In the genomic region with DNA sequence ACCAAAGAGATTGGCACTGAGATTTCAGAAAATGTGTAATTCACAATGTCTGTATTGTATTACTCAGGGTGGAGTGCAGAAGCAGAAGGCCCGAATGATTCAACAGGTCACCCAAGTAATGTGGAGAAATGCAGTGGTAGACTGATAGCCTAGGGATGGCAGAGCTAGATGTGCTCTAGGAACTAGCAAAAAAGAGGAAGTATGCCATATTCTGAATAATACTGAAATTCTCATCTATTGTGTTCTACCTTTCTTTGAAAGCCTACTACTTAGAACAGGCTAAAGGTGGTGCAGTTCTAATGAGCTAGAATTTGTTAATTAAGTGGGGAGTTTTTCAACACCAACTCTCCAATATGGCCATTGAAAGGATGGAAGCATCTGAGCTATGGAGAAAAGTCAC, we compare ENCODE assay signal across 20 cellular contexts.
DNase-seq lines count a peak whose midpoint lies in the region; ATAC-seq and TF ChIP-seq lines count a peak whose summit lies in the region.
"Had no signal": no experiment of that assay in that cellular context is flagged by ENCODE, and none has a peak within 500 bp of the region (broad histone marks: within the 10 kb centered on the region; RNA-seq: fewer than 3 reads in every experiment).

No MANE protein-coding gene starts in this region.

- no peak overlapping the region for H3K27ac Mint-ChIP-seq in activated CD4-positive, alpha-beta T cell treated with anti-CD3 and anti-CD28 coated beads for 36 hours
- H3K27ac Mint-ChIP-seq in stimulated activated naive CD8-positive, alpha-beta T cell treated with anti-CD3 and anti-CD28 coated beads, Interleukin-15, amount 100 ng/mL, for 72 hours, result no peak overlapping the region
- H3K27ac Mint-ChIP-seq: naive thymus-derived CD8-positive, alpha-beta T cell had no signal

- DNase-seq in NB4 (ENCODE audit: low read depth), result peak; percentile 4
- no peak for DNase-seq in tibial nerve (ENCODE audit: low spot score in 2 of 2)
- DNase-seq in activated CD4-positive, alpha-beta T cell treated with anti-CD3 and anti-CD28 coated beads for 36 hours, result no peak
- no peak for DNase-seq in stimulated activated naive CD8-positive, alpha-beta T cell treated with anti-CD3 and anti-CD28 coated beads, Interleukin-15, amount 100 ng/mL, for 72 hours
- no peak for DNase-seq in H7
- DNase-seq: activated naive CD4-positive, alpha-beta T cell; AML-193; DMS153; effector CD4-positive, alpha-beta T cell; lower lobe of right lung; naive thymus-derived CD8-positive, alpha-beta T cell; transverse colon had no signal

- intact Hi-C loops in activated CD4-positive, alpha-beta T cell treated with anti-CD3 and anti-CD28 coated beads for 36 hours (cut with DNase I, micrococcal nuclease), result no loop called here

- H3K4me3 Mint-ChIP-seq in activated CD4-positive, alpha-beta T cell treated with anti-CD3 and anti-CD28 coated beads for 36 hours, result no peak overlapping the region
- H3K4me3 Mint-ChIP-seq in stimulated activated naive CD8-positive, alpha-beta T cell treated with anti-CD3 and anti-CD28 coated beads, Interleukin-15, amount 100 ng/mL, for 72 hours, result no peak overlapping the region
- H3K4me3 Mint-ChIP-seq: naive thymus-derived CD8-positive, alpha-beta T cell had no signal

- peaks cover 6% of the 10 kb centered on the region for H3K9me3 Mint-ChIP-seq in activated CD4-positive, alpha-beta T cell treated with anti-CD3 and anti-CD28 coated beads for 36 hours (ENCODE audit: low read depth)
- H3K9me3 Mint-ChIP-seq in stimulated activated naive CD8-positive, alpha-beta T cell treated with anti-CD3 and anti-CD28 coated beads, Interleukin-15, amount 100 ng/mL, for 72 hours, result peaks cover 0 to 8% of the 10 kb centered on the region in 2 donors

- WGBS in tibial nerve, 2 donors, result 71 to 77% methylated on average over 1 of the region's 1 CpG

- H3K9me3 ChIP-seq in tibial nerve, result peaks cover 0 to under 1% (median 0%) of the 10 kb centered on the region in 4 donors
- H3K9me3 ChIP-seq: breast epithelium, lower lobe of right lung, transverse colon had no signal

- H3K36me3 Mint-ChIP-seq in activated CD4-positive, alpha-beta T cell treated with anti-CD3 and anti-CD28 coated beads for 36 hours (ENCODE audit: low read depth), result no peaks in the 10 kb centered on the region
- H3K36me3 Mint-ChIP-seq: naive thymus-derived CD8-positive, alpha-beta T cell had no signal

- no peaks in the 10 kb centered on the region for H3K4me1 ChIP-seq in tibial nerve
- H3K4me1 ChIP-seq: breast epithelium, lower lobe of right lung, transverse colon had no signal

- H3K27me3 ChIP-seq in tibial nerve (no peaks in the 10 kb centered on the region), H7 (ENCODE audit: control insufficient read depth, insufficient read depth, low read length) (no peaks in the 10 kb centered on the region)
- H3K27me3 ChIP-seq: breast epithelium, transverse colon had no signal

- POLR2A ChIA-PET in activated CD4-positive, alpha-beta T cell treated with anti-CD3 and anti-CD28 coated beads for 36 hours (lab: Charles Lee), result no interaction called here

- ATAC-seq in GM18505 (IDR thresholded peaks at IDR 0.05; ENCODE audit: unreplicated experiment), result peak; percentile 92
- peak; percentile 79 for ATAC-seq in GM21390 (IDR thresholded peaks at IDR 0.05; ENCODE audit: unreplicated experiment)
- peak; percentile 92 for ATAC-seq in HG03025 (IDR thresholded peaks at IDR 0.05; ENCODE audit: low FRiP score, unreplicated experiment)
- no peak for ATAC-seq in activated CD4-positive, alpha-beta T cell treated with anti-CD3 and anti-CD28 coated beads for 36 hours
- ATAC-seq in stimulated activated naive CD8-positive, alpha-beta T cell treated with anti-CD3 and anti-CD28 coated beads, Interleukin-15, amount 100 ng/mL, for 72 hours, result no peak
- ATAC-seq: HCT116; lower lobe of right lung; naive thymus-derived CD8-positive, alpha-beta T cell had no signal

- no peaks in the 10 kb centered on the region for H3K4me1 Mint-ChIP-seq in activated CD4-positive, alpha-beta T cell treated with anti-CD3 and anti-CD28 coated beads for 36 hours
- H3K4me1 Mint-ChIP-seq in stimulated activated naive CD8-positive, alpha-beta T cell treated with anti-CD3 and anti-CD28 coated beads, Interleukin-15, amount 100 ng/mL, for 72 hours, result no peaks in the 10 kb centered on the region
- H3K4me1 Mint-ChIP-seq: naive thymus-derived CD8-positive, alpha-beta T cell had no signal

- no peak for TF ChIP-seq EP300 in tibial nerve (IDR thresholded peaks at IDR 0.05)

- H3K27ac ChIP-seq in tibial nerve, result no peak overlapping the region
- H3K27ac ChIP-seq: breast epithelium, HL-60, lower lobe of right lung, SK-N-MC, transverse colon, VCaP had no signal

- CTCF ChIA-PET in activated CD4-positive, alpha-beta T cell treated with anti-CD3 and anti-CD28 coated beads for 36 hours (lab: Charles Lee), result no interaction called here

- H3K4me3 ChIP-seq in NB4 (ENCODE audit: low read depth, low read length) (no peak overlapping the region), tibial nerve (no peak overlapping the region), H7 (ENCODE audit: insufficient read depth, low read depth, low read length) (no peak overlapping the region)
- H3K4me3 ChIP-seq: breast epithelium, lower lobe of right lung, SK-N-MC, transverse colon had no signal

- TF ChIP-seq POLR2A in GM18505 (IDR thresholded peaks at IDR 0.05; ENCODE audit: borderline replicate concordance, extremely low read depth, insufficient read depth, insufficient read length) (no peak), NB4 (IDR thresholded peaks at IDR 0.05; ENCODE audit: extremely low read depth, insufficient read length) (no peak), tibial nerve (IDR thresholded peaks at IDR 0.05) (no peak)

- H3K27me3 Mint-ChIP-seq in activated CD4-positive, alpha-beta T cell treated with anti-CD3 and anti-CD28 coated beads for 36 hours, result no peaks in the 10 kb centered on the region
- no peaks in the 10 kb centered on the region for H3K27me3 Mint-ChIP-seq in stimulated activated naive CD8-positive, alpha-beta T cell treated with anti-CD3 and anti-CD28 coated beads, Interleukin-15, amount 100 ng/mL, for 72 hours
- H3K27me3 Mint-ChIP-seq: naive thymus-derived CD8-positive, alpha-beta T cell had no signal

- TF ChIP-seq CTCF in NB4 (IDR thresholded peaks at IDR 0.05; ENCODE audit: low read depth, low read length), result no peak
- TF ChIP-seq CTCF in tibial nerve (IDR thresholded peaks at IDR 0.05), result no peak

- H3K36me3 ChIP-seq in tibial nerve (no peaks in the 10 kb centered on the region), H7 (replicated peaks; ENCODE audit: control insufficient read depth, insufficient read depth, low read length) (no peaks in the 10 kb centered on the region)
- H3K36me3 ChIP-seq: breast epithelium, lower lobe of right lung, transverse colon had no signal

Comparison
In these comparisons a context has a peak if more than half of its experiments do, and no peak if none do; other contexts are left out.
1. ATAC-seq: peak in GM18505 (single experiment), GM21390 (single experiment) and HG03025 (single experiment); none in activated CD4-positive, alpha-beta T cell treated with anti-CD3 and anti-CD28 coated beads for 36 hours (single experiment) and stimulated activated naive CD8-positive, alpha-beta T cell treated with anti-CD3 and anti-CD28 coated beads, Interleukin-15, amount 100 ng/mL, for 72 hours (single experiment).